Comparison of ENCODE assay signal across 2 cellular contexts in genomic region chr1:168138134-168138533, GRCh38.
TF ChIP-seq lines count a peak whose summit lies in the region.

No MANE protein-coding gene starts in this region.

TF ChIP-seq in SK-N-SH, 30 proteins besides CTCF, POLR2A, EP300 and RAD21 (continued from another document):
- TF ChIP-seq ZBTB33 (IDR thresholded peaks at IDR 0.05; ENCODE audit: borderline replicate concordance, low read depth) (no peak), MEF2A (IDR thresholded peaks at IDR 0.05; ENCODE audit: borderline replicate concordance, low read depth) (no peak), RFX5 (IDR thresholded peaks at IDR 0.05; ENCODE audit: low read length) (no peak), YY1 (IDR thresholded peaks at IDR 0.05; ENCODE audit: low read depth) (no peak), RXRA (IDR thresholded peaks at IDR 0.05; ENCODE audit: borderline replicate concordance, low read depth) (no peak), ELF1 (IDR thresholded peaks at IDR 0.05) (no peak)

TF ChIP-seq in SK-N-SH treated with all-trans-retinoic acid at 6 μM for 48 hours, 23 proteins besides CTCF, POLR2A, EP300 and RAD21 (continued from another document):
- TF ChIP-seq TSHZ2 (CRISPR knock-in tag; IDR thresholded peaks at IDR 0.05) (no peak), PPARA (CRISPR knock-in tag; IDR thresholded peaks at IDR 0.05; ENCODE audit: borderline replicate concordance) (no peak), ZNF70 (CRISPR knock-in tag; IDR thresholded peaks at IDR 0.05) (no peak), RARB (CRISPR knock-in tag; IDR thresholded peaks at IDR 0.05) (no peak), ZNF565 (CRISPR knock-in tag; conservative IDR thresholded peaks at IDR 0.05; ENCODE audit: low read depth) (no peak), BACH2 (CRISPR knock-in tag; IDR thresholded peaks at IDR 0.05; ENCODE audit: borderline replicate concordance) (no peak), CREB5 (CRISPR knock-in tag; IDR thresholded peaks at IDR 0.05; ENCODE audit: low read depth) (no peak), TOX (CRISPR knock-in tag; IDR thresholded peaks at IDR 0.05; ENCODE audit: borderline replicate concordance) (no peak)
